8 cellular contexts compared by ENCODE assay signal in genomic region chr20:35772563-35773058, GRCh38. TPM values are rescaled to one million over a fixed set of nuclear protein-coding genes. Genes with fewer than 3 reads are reported as not detected.
DNase-seq lines count a peak whose midpoint lies in the region; ATAC-seq, FAIRE-seq and TF ChIP-seq lines count a peak whose summit lies in the region.

No MANE protein-coding gene starts in this region.

- no peaks in the 10 kb centered on the region for H3K27me3 Mint-ChIP-seq in Caco-2 (ENCODE audit: insufficient read depth, unreplicated experiment)

- ATAC-seq in pancreas (no peak), HG03521 (IDR thresholded peaks at IDR 0.05; ENCODE audit: unreplicated experiment) (no peak)

- 17 to 20% methylated on average over 8 of the region's 8 CpGs for WGBS in pancreas, 2 donors

- peak overlapping the region; percentile 80 for H3K4me3 Mint-ChIP-seq in Caco-2 (ENCODE audit: unreplicated experiment)

- no peaks in the 10 kb centered on the region for H3K9me3 Mint-ChIP-seq in Caco-2 (ENCODE audit: unreplicated experiment)

- DNase-seq in Caco-2 (no peak), Peyer's patch (no peak), epithelial cell of proximal tubule (ENCODE audit: low read depth) (no peak), pancreas (no peak), NCI-H1092 (lab: John Stamatoyannopoulos, UW) (no peak), GM10248 (ENCODE audit: extremely low spot score) (no peak)
- no peak for DNase-seq in effector CD4-positive, alpha-beta T cell

- CTCF ChIA-PET in Caco-2 (lab: Charles Lee) (interaction anchor here (0.6 to 1.9 kb wide), 6 partner anchors 30 to 182 kb away, joined by 3 to 18 read pairs (median 4); partner anchors contain the start of genes RBM39 and SCAND1), GM10248 (lab: Yijun Ruan, JAX) (interaction anchor here (0.9 to 3.7 kb wide), 3 partner anchors 9 to 28 kb away, joined by 3 to 27 read pairs (median 4); partner anchors contain the start of gene RBM39)

- BruUV-seq in Caco-2 (replicated peaks; lab: Mats Ljungman, UMichigan), result TSS peak; percentile 51

- no peak for TF ChIP-seq POLR2A in Peyer's patch (IDR thresholded peaks at IDR 0.05)

- no peak for FAIRE-seq in pancreas (lab: Jason Lieb, UNC)

- H3K27ac Mint-ChIP-seq in Caco-2 (ENCODE audit: unreplicated experiment), result peak overlapping the region; percentile 90

- intact Hi-C loops in Caco-2 (cut with micrococcal nuclease; ENCODE audit: unreplicated experiment), result loop anchor here (2.0 to 5.0 kb wide), 2 partner anchors 112 to 155 kb away; partner anchors contain the start of gene SPAG4
- intact Hi-C loops in pancreas (cut with DNase I), result no loop called here

- no peaks in the 10 kb centered on the region for H3K27me3 ChIP-seq in Caco-2 (replicated peaks; ENCODE audit: control insufficient read depth, insufficient read depth, low read length)
- H3K27me3 ChIP-seq in Peyer's patch, result no peaks in the 10 kb centered on the region
- no peaks in the 10 kb centered on the region for H3K27me3 ChIP-seq in pancreas

- POLR2A ChIA-PET in Caco-2 (lab: Charles Lee), result interaction anchor here (0.5 to 3.1 kb wide), 9 partner anchors 18 to 733 kb away, joined by 3 to 161 read pairs (median 5); partner anchors contain the start of genes EIF6, RBM39, SCAND1 and SPAG4
- POLR2A ChIA-PET in GM10248 (lab: Yijun Ruan, JAX), result interaction anchor here (0.9 to 2.5 kb wide), 3 partner anchors 30 to 42 kb away, joined by 3 to 21 read pairs (median 4); partner anchors contain the start of gene RBM39

- H3K36me3 Mint-ChIP-seq in Caco-2 (ENCODE audit: insufficient read depth, unreplicated experiment), result peaks cover 54% of the 10 kb centered on the region

- H3K4me1 Mint-ChIP-seq in Caco-2 (ENCODE audit: low read depth, unreplicated experiment), result peaks cover 58% of the 10 kb centered on the region

- H3K9me3 ChIP-seq in Caco-2 (no peaks in the 10 kb centered on the region), Peyer's patch (no peaks in the 10 kb centered on the region), pancreas (no peaks in the 10 kb centered on the region)

- H3K27ac ChIP-seq in Peyer's patch, result peak overlapping the region; percentile 84 to 99 (median 94)
- peak overlapping the region; percentile 68 to 83 (median 74) for H3K27ac ChIP-seq in pancreas

- peaks cover 61% of the 10 kb centered on the region for H3K4me1 ChIP-seq in Caco-2
- peaks cover 0 to 60% (median 33%) of the 10 kb centered on the region in 4 donors for H3K4me1 ChIP-seq in Peyer's patch
- H3K4me1 ChIP-seq in pancreas, result peaks cover 0 to 37% (median 19%) of the 10 kb centered on the region in 3 donors

- TF ChIP-seq CTCF in Caco-2 (IDR thresholded peaks at IDR 0.05; ENCODE audit: insufficient read depth in 1 of 2, low read depth in 1 of 2, low read length in 1 of 2, severe bottlenecking in 1 of 2, unreplicated experiment in 1 of 2) (no peak), Peyer's patch (IDR thresholded peaks at IDR 0.05) (no peak), epithelial cell of proximal tubule (conservative IDR thresholded peaks at IDR 0.05; ENCODE audit: low read depth, low read length) (no peak), pancreas (IDR thresholded peaks at IDR 0.05) (no peak), GM10248 (IDR thresholded peaks at IDR 0.05; ENCODE audit: control extremely low read depth, extremely low read depth, low read depth, missing control alignments) (no peak)

- peaks cover 3% of the 10 kb centered on the region; the same call in 1 of the 2 replicates for H3K36me3 ChIP-seq in Caco-2 (ENCODE audit: control insufficient read depth, insufficient read depth, low read length)
- H3K36me3 ChIP-seq in Peyer's patch, result no peaks in the 10 kb centered on the region
- no peaks in the 10 kb centered on the region for H3K36me3 ChIP-seq in pancreas

- H3K4me3 ChIP-seq in Caco-2 (ENCODE audit: low read depth, low read length) (peak overlapping the region; percentile 73), Peyer's patch (peak overlapping the region; percentile 67 to 87 (median 68)), epithelial cell of proximal tubule (ENCODE audit: low read depth, low read length) (peak overlapping the region; percentile 83), pancreas (peak overlapping the region; percentile 39 to 72 (median 51))

RNA-seq across cellular contexts. Expression of gene PHF20, which starts 0.8 kb away (rescaled TPM):
- total RNA-seq in Caco-2 (2022) (101 and 109 TPM in 2 replicates), Peyer's patch (10 to 100 TPM; 16.1 to 92.4 (median 29.3) TPM), epithelial cell of proximal tubule (19.0 and 28.4 TPM in 2 replicates), pancreas (10 to 100 TPM; 11.1 to 20.3 (median 12.1) TPM)
- 10 to 100 TPM in 1 of 2 donors, 1 to 10 TPM in 1; 9.4 to 11.9 TPM for polyA plus RNA-seq in pancreas

RNA-seq across cellular contexts. Expression of gene RBM39, which starts 30.6 kb away (rescaled TPM):
- 750 and 777 TPM in 2 replicates for total RNA-seq in Caco-2 (2022)
- total RNA-seq in Peyer's patch, result 1,000 to 10,000 TPM in 1 of 4 donors, 100 to 1,000 TPM in 3; 347 to 1,133 (median 466) TPM
- 117 and 148 TPM in 2 replicates for total RNA-seq in epithelial cell of proximal tubule
- total RNA-seq in pancreas, result 100 to 1,000 TPM in 4 of 6 donors, 10 to 100 TPM in 2; 98.7 to 200 (median 127) TPM
- polyA plus RNA-seq in pancreas, result 100 to 1,000 TPM; 255 to 426 TPM
